ENCODE assay signal across 9 cellular contexts in the genomic region with DNA sequence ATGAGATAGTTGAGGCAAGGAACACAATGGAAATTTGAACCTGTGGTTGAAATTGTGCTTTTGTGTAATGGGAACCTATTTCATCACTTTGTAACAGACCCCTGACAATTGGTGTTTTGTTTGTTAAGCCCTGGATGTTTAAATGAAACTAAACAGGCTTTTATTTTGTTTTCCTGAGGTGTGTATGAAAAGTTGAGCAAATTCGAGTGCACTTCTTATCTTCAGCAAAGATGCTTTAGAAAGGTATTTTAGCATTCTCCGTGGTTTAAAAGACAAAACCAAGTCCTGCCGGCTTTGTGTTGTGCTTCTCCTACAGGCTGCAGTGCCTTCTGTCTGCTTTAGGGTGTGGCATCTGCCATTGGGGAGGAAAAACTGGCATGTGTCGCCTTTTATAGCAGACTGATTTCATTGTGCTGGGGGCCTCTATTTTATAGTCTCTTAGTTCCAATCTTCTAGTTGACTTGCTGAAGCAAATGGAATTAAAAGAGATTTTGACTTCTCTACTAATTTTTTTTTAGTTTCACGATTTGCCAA. TPM values are rescaled to one million over a fixed set of nuclear protein-coding genes. Genes with fewer than 3 reads are reported as not detected.
A peak's percentile ranks its signal among the peaks of the same experiment; 100 is the strongest.
DNase-seq lines count a peak whose midpoint lies in the region; ATAC-seq and TF ChIP-seq lines count a peak whose summit lies in the region.
"Had no signal": no experiment of that assay in that cellular context is flagged by ENCODE, and none has a peak within 500 bp of the region (broad histone marks: within the 10 kb centered on the region; RNA-seq: fewer than 3 reads in every experiment).

No MANE protein-coding gene starts in this region.

- peak overlapping the region; percentile 56 to 65 for H3K27ac Mint-ChIP-seq in stimulated activated naive CD8-positive, alpha-beta T cell treated with anti-CD3 and anti-CD28 coated beads, Interleukin-15, amount 100 ng/mL, for 72 hours

- intact Hi-C loops in vagina (cut with DNase I): loop anchor here (10.0 kb wide), 1 partner anchor 210 kb away; no protein-coding TSS in a partner anchor

- no peak for TF ChIP-seq POLR2A in vagina (IDR thresholded peaks at IDR 0.05)

- H3K4me1 Mint-ChIP-seq in stimulated activated naive CD8-positive, alpha-beta T cell treated with anti-CD3 and anti-CD28 coated beads, Interleukin-15, amount 100 ng/mL, for 72 hours: peaks cover 28% of the 10 kb centered on the region

- H3K4me1 ChIP-seq in iPS-20b (ENCODE audit: insufficient read depth, low read length) (peaks cover 31% of the 10 kb centered on the region), vagina (peaks cover 24% of the 10 kb centered on the region)

- H3K36me3 ChIP-seq in iPS-20b (ENCODE audit: insufficient read depth, low read depth, low read length) (no peaks in the 10 kb centered on the region), vagina (no peaks in the 10 kb centered on the region)

- H3K4me3 ChIP-seq in iPS-20b (ENCODE audit: low read length) (peak overlapping the region; percentile 49), vagina (no peak overlapping the region)

- no peaks in the 10 kb centered on the region for H3K27me3 Mint-ChIP-seq in stimulated activated naive CD8-positive, alpha-beta T cell treated with anti-CD3 and anti-CD28 coated beads, Interleukin-15, amount 100 ng/mL, for 72 hours

- H3K27me3 ChIP-seq in iPS-20b (ENCODE audit: insufficient read depth, low read length) (no peaks in the 10 kb centered on the region), vagina (no peaks in the 10 kb centered on the region)

- TF ChIP-seq CTCF in VCaP (conservative IDR thresholded peaks at IDR 0.05): no peak
- no peak for TF ChIP-seq CTCF in vagina (IDR thresholded peaks at IDR 0.05)

- H3K9me3 Mint-ChIP-seq in stimulated activated naive CD8-positive, alpha-beta T cell treated with anti-CD3 and anti-CD28 coated beads, Interleukin-15, amount 100 ng/mL, for 72 hours: no peaks in the 10 kb centered on the region

- ATAC-seq in stimulated activated naive CD8-positive, alpha-beta T cell treated with anti-CD3 and anti-CD28 coated beads, Interleukin-15, amount 100 ng/mL, for 72 hours: no peak
- ATAC-seq in stimulated activated naive CD8-positive, alpha-beta T cell treated with anti-CD3 and anti-CD28 coated beads, Interleukin-15, Interleukin-2, amounts not matched to agents 100 U/mL and 50 U/mL, for 24 hours: no peak
- ATAC-seq in HG02973 (IDR thresholded peaks at IDR 0.05; ENCODE audit: unreplicated experiment) (no peak), HG03354 (IDR thresholded peaks at IDR 0.05; ENCODE audit: poor library complexity, severe bottlenecking, unreplicated experiment) (no peak)

- peak overlapping the region; percentile 59; the same call in 1 of the 2 replicates for H3K9ac ChIP-seq in iPS-20b (ENCODE audit: low read depth, low read length)

- H3K9me3 ChIP-seq in iPS-20b (ENCODE audit: insufficient read depth, low read depth, low read length) (no peaks in the 10 kb centered on the region), vagina (no peaks in the 10 kb centered on the region)

- no peak for DNase-seq in stimulated activated naive CD8-positive, alpha-beta T cell treated with anti-CD3 and anti-CD28 coated beads, Interleukin-15, amount 100 ng/mL, for 72 hours
- no peak for DNase-seq in stimulated activated naive CD8-positive, alpha-beta T cell treated with anti-CD3 and anti-CD28 coated beads, Interleukin-15, Interleukin-2, amounts not matched to agents 100 U/mL and 50 U/mL, for 24 hours
- DNase-seq in vagina (ENCODE audit: extremely low spot score in 2 of 2): no peak
- DNase-seq in stimulated activated CD4-positive, alpha-beta T cell treated with anti-CD3 and anti-CD28 coated beads, Interleukin-15, amount 100 ng/mL, for 24 hours: no peak
- DNase-seq: DND-41 had no signal

- H3K27ac ChIP-seq in VCaP (peak overlapping the region; percentile 99), iPS-20b (ENCODE audit: low read length) (peak overlapping the region; percentile 50), vagina (peak overlapping the region; percentile 99)

- peak overlapping the region; percentile 34 to 55 for H3K4me3 Mint-ChIP-seq in stimulated activated naive CD8-positive, alpha-beta T cell treated with anti-CD3 and anti-CD28 coated beads, Interleukin-15, amount 100 ng/mL, for 72 hours

RNA-seq across cellular contexts. Expression of a gene that starts 2.2 kb away (rescaled TPM):
- total RNA-seq in vagina: 141 TPM
